In the genomic region with DNA sequence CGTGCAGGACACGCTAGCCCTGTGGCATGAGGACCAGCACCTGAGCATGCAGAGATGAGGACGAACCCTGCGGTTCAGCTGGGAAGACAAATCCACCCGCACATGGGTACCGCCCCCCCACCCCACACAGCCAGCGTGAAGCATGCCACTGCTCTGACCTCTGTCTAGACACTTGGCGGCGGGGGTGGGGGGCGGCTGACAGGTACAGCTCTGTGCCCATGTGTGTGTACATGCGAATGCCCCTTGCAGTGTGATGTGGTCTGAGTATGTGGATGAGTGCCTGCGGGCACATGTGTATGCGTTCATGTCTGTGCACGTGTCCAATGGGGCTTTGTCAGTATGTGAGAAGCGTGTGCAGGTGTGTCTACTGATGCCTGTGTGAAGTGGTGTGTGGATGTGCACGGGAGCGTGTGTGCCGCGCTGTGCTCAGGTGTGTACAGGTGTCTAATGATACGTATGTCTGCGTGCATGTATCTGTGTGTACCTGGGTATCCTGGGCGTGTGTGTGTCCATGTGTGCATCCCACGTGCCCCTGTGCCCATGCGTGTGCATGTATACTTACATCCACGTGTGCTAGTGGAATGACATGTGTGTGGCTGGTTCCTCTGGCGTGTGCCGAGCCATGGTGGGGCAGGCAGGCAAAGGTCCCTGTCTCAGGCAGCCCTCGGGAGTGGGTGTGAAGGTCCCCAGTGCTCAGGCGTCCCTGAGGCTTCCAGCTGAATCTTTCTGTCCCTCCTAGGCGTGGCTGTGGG, we compare ENCODE assay signal across 11 cellular contexts. TPM values are rescaled to one million over a fixed set of nuclear protein-coding genes. Genes with fewer than 3 reads are reported as not detected.
A peak's percentile ranks its signal among the peaks of the same experiment; 100 is the strongest.
DNase-seq lines count a peak whose midpoint lies in the region; ATAC-seq, FAIRE-seq and TF ChIP-seq lines count a peak whose summit lies in the region.
"Had no signal": no experiment of that assay in that cellular context is flagged by ENCODE, and none has a peak within 500 bp of the region (broad histone marks: within the 10 kb centered on the region; RNA-seq: fewer than 3 reads in every experiment).

No MANE protein-coding gene starts in this region.

- TF ChIP-seq RAD21 in A549 (conservative IDR thresholded peaks at IDR 0.05 in 1 of 2, IDR thresholded peaks at IDR 0.05 in 1 of 2) = no peak

- 74% methylated on average over 24 of the region's 30 CpGs for WGBS in A549 (ENCODE audit: missing lambda C conversion rate)

- peak overlapping the region; percentile 70 for H3K9ac ChIP-seq in mucosa of stomach (ENCODE audit: low read length)

- ATAC-seq in A549 (no peak), GM19463 (IDR thresholded peaks at IDR 0.05; ENCODE audit: unreplicated experiment) (no peak), HG02678 (IDR thresholded peaks at IDR 0.05; ENCODE audit: unreplicated experiment) (no peak)
- ATAC-seq in activated CD8-positive, alpha-beta T cell treated with anti-CD3 and anti-CD28 coated beads, Interleukin-2, amount 10 ng/mL, durations not matched to agents 7 days and 5 days = no peak

- no peaks in the 10 kb centered on the region for H3K27me3 ChIP-seq in CD8-positive, alpha-beta memory T cell (ENCODE audit: insufficient read depth, low read length, poor library complexity, severe bottlenecking)
- H3K27me3 ChIP-seq in mucosa of stomach (ENCODE audit: control insufficient read depth, insufficient read depth, low read length) = peaks cover 2% of the 10 kb centered on the region

- no peak for TF ChIP-seq CTCF in A549 (IDR thresholded peaks at IDR 0.05)

- H3K4me3 Mint-ChIP-seq in CD8-positive, alpha-beta memory T cell = peak overlapping the region; percentile 94 to 98 (median 96)
- peak overlapping the region; percentile 77 for H3K4me3 Mint-ChIP-seq in activated CD8-positive, alpha-beta T cell treated with anti-CD3 and anti-CD28 coated beads, Interleukin-2, amount 10 ng/mL, durations not matched to agents 7 days and 5 days

- H3K4me1 ChIP-seq in A549 (0 out of 3 replicates have a peak, but pooled peaks cover 6% of the 10 kb centered on the region), mucosa of stomach (ENCODE audit: control insufficient read depth, insufficient read depth, low read length) (peaks cover 26% of the 10 kb centered on the region)
- H3K4me1 ChIP-seq in CD8-positive, alpha-beta memory T cell (ENCODE audit: insufficient read depth, low read length) = peaks cover 67% of the 10 kb centered on the region

- CTCF ChIA-PET in A549 (lab: Yijun Ruan, JAX) = interaction anchor here (1.2 to 2.0 kb wide), 3 partner anchors 10 to 217 kb away, joined by 4 to 10 read pairs (median 5); no protein-coding TSS in a partner anchor
- CTCF ChIA-PET in CD8-positive, alpha-beta memory T cell (lab: Charles Lee) = interaction anchor here (0.8 to 4.9 kb wide), 9 partner anchors 9 to 217 kb away, joined by 3 to 36 read pairs (median 4); no protein-coding TSS in a partner anchor
- CTCF ChIA-PET in activated CD8-positive, alpha-beta T cell treated with anti-CD3 and anti-CD28 coated beads, Interleukin-2, amount 10 ng/mL, durations not matched to agents 7 days and 5 days (lab: Charles Lee) = interaction anchor here (1.1 to 2.7 kb wide), 5 partner anchors 9 to 217 kb away, joined by 4 to 11 read pairs (median 5); no protein-coding TSS in a partner anchor

- no peak for DNase-seq in A549 (ENCODE audit: low read depth in 1 of 2, low spot score in 1 of 2)
- DNase-seq in CD8-positive, alpha-beta memory T cell = peak in 2 of 5 donors; percentile 8 to 58
- no peak for DNase-seq in activated CD8-positive, alpha-beta T cell treated with anti-CD3 and anti-CD28 coated beads, Interleukin-2, amount 10 ng/mL, durations not matched to agents 7 days and 5 days
- no peak for DNase-seq in central memory CD4-positive, alpha-beta T cell
- no peak for DNase-seq in activated CD8-positive, alpha-beta memory T cell treated with anti-CD3 and anti-CD28 coated beads, Interleukin-2, amount 50 U/mL, for 48 hours
- DNase-seq: NCI-H446 treated with DMSO at 0.1 percent for 48 hours had no signal

- H3K9me3 ChIP-seq in A549 = no peaks in the 10 kb centered on the region
- no peaks in the 10 kb centered on the region for H3K9me3 ChIP-seq in CD8-positive, alpha-beta memory T cell (ENCODE audit: low read length)
- H3K9me3 ChIP-seq in mucosa of stomach (ENCODE audit: control insufficient read depth, low read length) = no peaks in the 10 kb centered on the region

- no peaks in the 10 kb centered on the region for H3K36me3 ChIP-seq in CD8-positive, alpha-beta memory T cell (ENCODE audit: insufficient read depth, low read length)
- H3K36me3 ChIP-seq in mucosa of stomach (ENCODE audit: control insufficient read depth, insufficient read depth, low read length) = no peaks in the 10 kb centered on the region

- no peak for TF ChIP-seq POLR2A in A549 (IDR thresholded peaks at IDR 0.05; ENCODE audit: low read length)

- POLR2A ChIA-PET in A549 (lab: Yijun Ruan, JAX) = interaction anchor here (0.6 kb wide), 1 partner anchor 25 kb away, joined by 3 read pairs; no protein-coding TSS in a partner anchor
- POLR2A ChIA-PET in CD8-positive, alpha-beta memory T cell (lab: Charles Lee) = interaction anchor here (1.3 to 1.4 kb wide), 2 partner anchors 15 to 19 kb away, joined by 5 to 27 read pairs; no protein-coding TSS in a partner anchor
- POLR2A ChIA-PET in activated CD8-positive, alpha-beta T cell treated with anti-CD3 and anti-CD28 coated beads, Interleukin-2, amount 10 ng/mL, durations not matched to agents 7 days and 5 days (lab: Charles Lee) = interaction anchor here (2.2 kb wide), 1 partner anchor 19 kb away, joined by 17 read pairs; no protein-coding TSS in a partner anchor

- no peak overlapping the region for H3K4me3 ChIP-seq in A549
- H3K4me3 ChIP-seq in CD8-positive, alpha-beta memory T cell (ENCODE audit: low read length) = peak overlapping the region; percentile 75
- H3K4me3 ChIP-seq in mucosa of stomach (ENCODE audit: low read length) = peak overlapping the region; percentile 86

- peak overlapping the region in 1 of 2 experiments; percentile 37; a peak in 2 of 6 replicates for H3K27ac ChIP-seq in A549
- no peak overlapping the region for H3K27ac ChIP-seq in CD8-positive, alpha-beta memory T cell (ENCODE audit: low read depth, low read length)

- H3K27me3 Mint-ChIP-seq in CD8-positive, alpha-beta memory T cell = peaks cover 0 to 5% of the 10 kb centered on the region in 2 donors
- peaks cover 45% of the 10 kb centered on the region for H3K27me3 Mint-ChIP-seq in activated CD8-positive, alpha-beta T cell treated with anti-CD3 and anti-CD28 coated beads, Interleukin-2, amount 10 ng/mL, durations not matched to agents 7 days and 5 days (ENCODE audit: low read depth)

- H3K9me3 Mint-ChIP-seq in CD8-positive, alpha-beta memory T cell = no peaks in the 10 kb centered on the region
- H3K9me3 Mint-ChIP-seq in activated CD8-positive, alpha-beta T cell treated with anti-CD3 and anti-CD28 coated beads, Interleukin-2, amount 10 ng/mL, durations not matched to agents 7 days and 5 days (ENCODE audit: insufficient read depth) = no peaks in the 10 kb centered on the region

- peaks cover 89 to 99% (median 92%) of the 10 kb centered on the region in 3 donors for H3K4me1 Mint-ChIP-seq in CD8-positive, alpha-beta memory T cell
- H3K4me1 Mint-ChIP-seq in activated CD8-positive, alpha-beta T cell treated with anti-CD3 and anti-CD28 coated beads, Interleukin-2, amount 10 ng/mL, durations not matched to agents 7 days and 5 days (ENCODE audit: low read depth) = peaks cover 86% of the 10 kb centered on the region

- peaks cover 4 to 20% (median 4%) of the 10 kb centered on the region in 3 donors for H3K36me3 Mint-ChIP-seq in CD8-positive, alpha-beta memory T cell
- H3K36me3 Mint-ChIP-seq in activated CD8-positive, alpha-beta T cell treated with anti-CD3 and anti-CD28 coated beads, Interleukin-2, amount 10 ng/mL, durations not matched to agents 7 days and 5 days (ENCODE audit: low read depth) = peaks cover 3% of the 10 kb centered on the region

- peak overlapping the region in 7 of 8 donors; percentile 71 to 88 (median 86) for H3K27ac Mint-ChIP-seq in CD8-positive, alpha-beta memory T cell
- H3K27ac Mint-ChIP-seq in activated CD8-positive, alpha-beta T cell treated with anti-CD3 and anti-CD28 coated beads, Interleukin-2, amount 10 ng/mL, durations not matched to agents 7 days and 5 days = peak overlapping the region; percentile 27

- no peak for FAIRE-seq in A549 (lab: Jason Lieb, UNC)
- FAIRE-seq: endometrium had no signal

- peak overlapping the region; percentile 57 for H3K4me2 ChIP-seq in A549

- no peak for TF ChIP-seq EP300 in A549 (IDR thresholded peaks at IDR 0.05)

TF ChIP-seq in A549, 52 proteins besides CTCF, POLR2A, EP300 and RAD21 (continues in another document):
- TF ChIP-seq ZFP36 (IDR thresholded peaks at IDR 0.05; ENCODE audit: borderline replicate concordance, partially characterized antibody) (no peak), EHF (CRISPR knock-in tag; IDR thresholded peaks at IDR 0.05) (no peak), RCOR1 (IDR thresholded peaks at IDR 0.05; ENCODE audit: low read depth, low read length) (no peak), RARB (CRISPR knock-in tag; IDR thresholded peaks at IDR 0.05) (no peak), ESRRA (IDR thresholded peaks at IDR 0.05; ENCODE audit: borderline replicate concordance, low read length) (no peak), KDM1A (IDR thresholded peaks at IDR 0.05; ENCODE audit: low read depth) (no peak), JUN (IDR thresholded peaks at IDR 0.05) (no peak), MAFK (IDR thresholded peaks at IDR 0.05; ENCODE audit: partially characterized antibody) (no peak), HOXB13 (CRISPR knock-in tag; IDR thresholded peaks at IDR 0.05; ENCODE audit: low read depth) (no peak)

RNA-seq across cellular contexts. Expression of a gene that starts 0.7 kb away (rescaled TPM):
- polyA plus RNA-seq in A549 (2011; rRNA removed) = 20.8 and 26.0 TPM in 2 replicates
- 11.1 and 14.6 TPM in 2 replicates for polyA plus RNA-seq in A549 (2012; cell fraction: cytosol; rRNA removed)
- 48.9 and 50.0 TPM in 2 replicates for polyA plus RNA-seq in A549 (2012; cell fraction: nucleus; rRNA removed)
- 7.0 to 10.4 TPM (median 8.3 TPM) in 3 replicates for polyA plus RNA-seq in A549 (2017; fragmentation: RNase III; extraction: RNeasy Plus Mini Kit Qiagen cat#74134 plus additional on column Dnase treatment)
- polyA minus RNA-seq in A549 (2011; rRNA and poly(A)+ RNA removed) = 25.0 and 25.4 TPM in 2 replicates
- total RNA-seq in CD8-positive, alpha-beta memory T cell = 1 to 10 TPM; 1.2 to 1.4 TPM
- polyA plus RNA-seq in CD8-positive, alpha-beta memory T cell = 6.3 TPM
- total RNA-seq in activated CD8-positive, alpha-beta T cell treated with anti-CD3 and anti-CD28 coated beads, Interleukin-2, amount 10 ng/mL, durations not matched to agents 7 days and 5 days = 10 to 100 TPM in 1 of 2 experiments, 1 to 10 TPM in 1; 9.4 to 11.0 TPM

RNA-seq across cellular contexts. Expression of a gene that starts 46.1 kb away (rescaled TPM):
- polyA plus RNA-seq in A549 (2011; rRNA removed) = 0.05 and 0.07 TPM in 2 replicates
- polyA plus RNA-seq in A549 (2012; cell fraction: cytosol; rRNA removed) = 0.11 and 0.16 TPM in 2 replicates
- polyA plus RNA-seq in A549 (2012; cell fraction: nucleus; rRNA removed) = 0.28 and 0.36 TPM in 2 replicates
- 0.08 to 0.12 TPM (median 0.10 TPM) in 3 replicates for polyA plus RNA-seq in A549 (2017; fragmentation: RNase III; extraction: RNeasy Plus Mini Kit Qiagen cat#74134 plus additional on column Dnase treatment)
- 0.10 and 0.12 TPM in 2 replicates for polyA minus RNA-seq in A549 (2011; rRNA and poly(A)+ RNA removed)
- total RNA-seq in CD8-positive, alpha-beta memory T cell = under 1 TPM in 1 of 2 experiments, not detected in 1; 0.07 TPM
- polyA plus RNA-seq in CD8-positive, alpha-beta memory T cell = not detected
- total RNA-seq in activated CD8-positive, alpha-beta T cell treated with anti-CD3 and anti-CD28 coated beads, Interleukin-2, amount 10 ng/mL, durations not matched to agents 7 days and 5 days = not detected
- polyA plus RNA-seq: aorta had no signal

Comparison
In these comparisons a context has a peak if more than half of its experiments do, and no peak if none do; other contexts are left out.
1. RNA of a gene that starts 0.7 kb away (total RNA-seq): 9.4 to 11.0 TPM in activated CD8-positive, alpha-beta T cell treated with anti-CD3 and anti-CD28 coated beads, Interleukin-2, amount 10 ng/mL, durations not matched to agents 7 days and 5 days; 1.2 to 1.4 TPM in CD8-positive, alpha-beta memory T cell; every median in the first group is over 4 times any median in the second.